ENCODE assay signal across 9 cellular contexts in genomic region chr9:120886490-120886967, GRCh38. TPM values are rescaled to one million over a fixed set of nuclear protein-coding genes. Genes with fewer than 3 reads are reported as not detected.
A peak's percentile ranks its signal among the peaks of the same experiment; 100 is the strongest.
DNase-seq lines count a peak whose midpoint lies in the region; ATAC-seq, FAIRE-seq and TF ChIP-seq lines count a peak whose summit lies in the region.
"Had no signal": no experiment of that assay in that cellular context is flagged by ENCODE, and none has a peak within 500 bp of the region (broad histone marks: within the 10 kb centered on the region; RNA-seq: fewer than 3 reads in every experiment).

No MANE protein-coding gene starts in this region.

- no peak overlapping the region for H3K9ac ChIP-seq in H1 (replicated peaks in 1 of 4; ENCODE audit: extremely low read depth in 1 of 4, low read depth in 3 of 4, low read length in 3 of 4)

- H3K23me2 ChIP-seq in H1 (ENCODE audit: low read depth, low read length): no peaks in the 10 kb centered on the region; the same call in 1 of the 2 replicates

- H3K79me2 ChIP-seq in H1 (ENCODE audit: control insufficient read depth in 1 of 2, insufficient read depth in 2 of 2, low read length in 2 of 2): no peaks in the 10 kb centered on the region

- H2AFZ ChIP-seq in H1 (ENCODE audit: low read length): no peak overlapping the region

- H2BK5ac ChIP-seq in H1 (ENCODE audit: low read depth, low read length): no peak overlapping the region

- no peak overlapping the region for H3K4ac ChIP-seq in H1 (replicated peaks; ENCODE audit: insufficient read length, low read depth, low read length)

- POLR2A ChIA-PET in H1 (lab: Charles Lee; ENCODE audit: partially characterized antibody): interaction anchor here (0.6 to 1.6 kb wide), 5 partner anchors 10 to 331 kb away, joined by 3 to 5 read pairs (median 3); partner anchors contain the start of gene FBXW2

- H3K14ac ChIP-seq in H1 (ENCODE audit: insufficient read length): no peak overlapping the region

- no peak overlapping the region for H2AK5ac ChIP-seq in H1 (ENCODE audit: low read depth, low read length)

- no peaks in the 10 kb centered on the region for H4K20me1 ChIP-seq in H1 (replicated peaks in 1 of 2; ENCODE audit: control insufficient read depth in 1 of 2, insufficient read depth in 2 of 2, low read length in 2 of 2)

- no peak overlapping the region for H3K27ac ChIP-seq in H1 (ENCODE audit: low read depth, low read length)

- 91% methylated on average over 8 of the region's 8 CpGs; no CpG with 5 or more reads in 1 of the 2 experiments for WGBS in H1 (ENCODE audit: extremely low coverage in 1 of 2, insufficient coverage in 1 of 2, insufficient read length in 1 of 2, insufficient replicate concordance in 2 of 2, low coverage in 1 of 2, low lambda C conversion rate in 2 of 2, missing lambda C conversion rate in 1 of 2), 2 experiments

- no peaks in the 10 kb centered on the region for H3K79me1 ChIP-seq in H1 (ENCODE audit: low read depth, low read length)

- peaks cover 0 to 6% (median 4%) of the 10 kb centered on the region in 4 experiments; a peak in 6 of 7 replicates for H3K4me1 ChIP-seq in H1 (replicated peaks in 1 of 4; ENCODE audit: control insufficient read depth in 3 of 4, insufficient read depth in 4 of 4, low read length in 3 of 4)

- no peak overlapping the region for H2BK20ac ChIP-seq in H1 (ENCODE audit: low read length)

- H2BK15ac ChIP-seq in H1 (ENCODE audit: low read length): no peak overlapping the region

- TF ChIP-seq CTCF in H1 (IDR thresholded peaks at IDR 0.05; ENCODE audit: control extremely low read depth in 1 of 3, insufficient read depth in 1 of 3, low read depth in 1 of 3, low read length in 3 of 3): no peak

- no peak for TF ChIP-seq RAD21 in H1 (IDR thresholded peaks at IDR 0.05 in 1 of 2, conservative IDR thresholded peaks at IDR 0.05 in 1 of 2; ENCODE audit: low read depth in 2 of 2, low read length in 2 of 2)

- H4K91ac ChIP-seq in H1 (replicated peaks; ENCODE audit: insufficient read length, low read length): no peak overlapping the region

- H3K4me2 ChIP-seq in H1 (ENCODE audit: insufficient read depth in 1 of 2, low read depth in 2 of 2, low read length in 2 of 2): no peak overlapping the region

- H3K4me3 ChIP-seq in MG63: no peak overlapping the region
- H3K4me3 ChIP-seq in H1 (ENCODE audit: extremely low read depth in 1 of 4, insufficient read depth in 2 of 4, low read depth in 3 of 4, low read length in 4 of 4): no peak overlapping the region

- H2BK120ac ChIP-seq in H1 (replicated peaks; ENCODE audit: low read depth, low read length): no peak overlapping the region

- FAIRE-seq in H1 (lab: Jason Lieb, UNC): no peak
- FAIRE-seq: frontal cortex had no signal

- TF ChIP-seq EP300 in H1 (IDR thresholded peaks at IDR 0.05; ENCODE audit: borderline replicate concordance in 1 of 2, low read depth in 2 of 2, low read length in 2 of 2): no peak

- no peak overlapping the region for H4K5ac ChIP-seq in H1 (ENCODE audit: insufficient read length, low read depth, low read length)

- CTCF ChIA-PET in H1 (lab: Charles Lee; ENCODE audit: partially characterized antibody): interaction anchor here (0.7 to 2.1 kb wide), 10 partner anchors 8 to 169 kb away, joined by 3 to 8 read pairs (median 3); no protein-coding TSS in a partner anchor

- H3K9me3 ChIP-seq in MG63: no peaks in the 10 kb centered on the region
- no peaks in the 10 kb centered on the region for H3K9me3 ChIP-seq in H1 (ENCODE audit: insufficient read depth in 2 of 2, low read depth in 1 of 2, low read length in 1 of 2)

- ATAC-seq in GM21737 (IDR thresholded peaks at IDR 0.05; ENCODE audit: unreplicated experiment): no peak
- no peak for ATAC-seq in HG03045 (IDR thresholded peaks at IDR 0.05; ENCODE audit: unreplicated experiment)

- H3K36me3 ChIP-seq in MG63: no peaks in the 10 kb centered on the region
- H3K36me3 ChIP-seq in H1 (ENCODE audit: control insufficient read depth in 2 of 4, insufficient read depth in 4 of 4, low read length in 3 of 4): no peaks in the 10 kb centered on the region

- H4K8ac ChIP-seq in H1 (ENCODE audit: extremely low read depth, insufficient read depth, low read length): no peak overlapping the region

- TF ChIP-seq POLR2A in H1 (IDR thresholded peaks at IDR 0.05; ENCODE audit: control extremely low read depth in 1 of 2, low read depth in 2 of 2, low read length in 2 of 2): no peak

- 0 out of 2 replicates have a peak overlapping the region, but pooled peaks have one; percentile 39 for H2BK12ac ChIP-seq in H1 (ENCODE audit: low read depth, low read length)

- H3K27me3 ChIP-seq in MG63 (no peaks in the 10 kb centered on the region), H1 (replicated peaks in 1 of 4; ENCODE audit: control insufficient read depth in 3 of 4, extremely low read depth in 1 of 4, insufficient read depth in 3 of 4, low read length in 3 of 4) (no peaks in the 10 kb centered on the region)

- H3K23ac ChIP-seq in H1 (ENCODE audit: insufficient read length): no peak overlapping the region

- H3K56ac ChIP-seq in H1 (replicated peaks; ENCODE audit: insufficient read length, low read depth, low read length): no peak overlapping the region

- DNase-seq in GM03348 (ENCODE audit: low spot score): peak; percentile 60
- peak; percentile 92 for DNase-seq in MG63
- no peak for DNase-seq in H1 (ENCODE audit: low read depth in 1 of 2, low spot score in 2 of 2)
- DNase-seq in renal cortical epithelial cell (ENCODE audit: low read depth): peak; percentile 85
- no peak for DNase-seq in NCI-H2171 (lab: John Stamatoyannopoulos, UW)
- DNase-seq: activated naive CD8-positive, alpha-beta T cell treated with anti-CD3 and anti-CD28 coated beads, Interleukin-2, amount 10 ng/mL, durations not matched to agents 7 days and 5 days had no signal

- H3K18ac ChIP-seq in H1 (ENCODE audit: extremely low read depth, low read length): no peak overlapping the region

TF ChIP-seq in H1, 55 proteins besides CTCF, POLR2A, EP300 and RAD21:
- no peak for TF ChIP-seq HDAC2 (IDR thresholded peaks at IDR 0.05; ENCODE audit: borderline replicate concordance in 1 of 2, low read depth in 2 of 2, low read length in 2 of 2)

RNA-seq across cellular contexts. Expression of gene PHF19, which starts 9.5 kb away (rescaled TPM):
- total RNA-seq in MG63 (2014; rRNA removed; shearing (Covaris generic); ENCODE audit: low replicate concordance): 51.5 and 76.6 TPM in 2 replicates
- 30.2 and 31.8 TPM in 2 replicates for total RNA-seq in H1 (2021; fragmentation: NEBNext Ultra II Directional; extraction: Animal tissue kit (Norgen Biotek cat#: 25700))
- 28.2 and 31.0 TPM in 2 replicates for polyA plus RNA-seq in H1 (2011; rRNA removed)
- polyA plus RNA-seq in H1 (2011; cell fraction: cytosol; rRNA removed): 25.8 TPM
- polyA plus RNA-seq in H1 (2011; cell fraction: nucleus; rRNA removed): 48.1 TPM
- polyA plus RNA-seq in H1 (2012, experiment 1 of 2): 26.2 to 35.4 TPM (median 31.5 TPM) in 4 replicates
- polyA plus RNA-seq in H1 (2012, experiment 2 of 2): 29.9 TPM
- 24.5 TPM for polyA plus RNA-seq in H1 (2013, experiment 1 of 2)
- 23.1 TPM for polyA plus RNA-seq in H1 (2013, experiment 2 of 2)
- polyA minus RNA-seq in H1 (2011; rRNA and poly(A)+ RNA removed): 26.6 and 43.7 TPM in 2 replicates
- 16.2 TPM for polyA minus RNA-seq in H1 (2011; cell fraction: cytosol; rRNA and poly(A)+ RNA removed)
- 28.2 TPM for polyA minus RNA-seq in H1 (2011; cell fraction: nucleus; rRNA and poly(A)+ RNA removed)
- total RNA-seq in renal cortical epithelial cell: 8.0 and 21.4 TPM in 2 replicates

RNA-seq across cellular contexts. Expression of gene TRAF1, which starts 40.1 kb away (rescaled TPM):
- 0.67 and 0.79 TPM in 2 replicates for total RNA-seq in MG63 (2014; rRNA removed; shearing (Covaris generic); ENCODE audit: low replicate concordance)
- 1.5 and 1.6 TPM in 2 replicates for total RNA-seq in H1 (2021; fragmentation: NEBNext Ultra II Directional; extraction: Animal tissue kit (Norgen Biotek cat#: 25700))
- 3.1 and 3.2 TPM in 2 replicates for polyA plus RNA-seq in H1 (2011; rRNA removed)
- 4.9 TPM for polyA plus RNA-seq in H1 (2011; cell fraction: cytosol; rRNA removed)
- polyA plus RNA-seq in H1 (2011; cell fraction: nucleus; rRNA removed): 7.4 TPM
- polyA plus RNA-seq in H1 (2012, experiment 1 of 2): 1.8 to 3.0 TPM (median 2.2 TPM) in 4 replicates
- polyA plus RNA-seq in H1 (2012, experiment 2 of 2): 0.80 TPM
- 1.2 TPM for polyA plus RNA-seq in H1 (2013, experiment 1 of 2)
- polyA plus RNA-seq in H1 (2013, experiment 2 of 2): 1.1 TPM
- polyA minus RNA-seq in H1 (2011; rRNA and poly(A)+ RNA removed): 4.5 and 4.6 TPM in 2 replicates
- polyA minus RNA-seq in H1 (2011; cell fraction: cytosol; rRNA and poly(A)+ RNA removed): 1.6 TPM
- 6.9 TPM for polyA minus RNA-seq in H1 (2011; cell fraction: nucleus; rRNA and poly(A)+ RNA removed)
- total RNA-seq in renal cortical epithelial cell: 3.4 and 16.0 TPM in 2 replicates

RNA-seq across cellular contexts. Expression of gene PSMD5, which starts 43.8 kb away (rescaled TPM):
- total RNA-seq in MG63 (2014; rRNA removed; shearing (Covaris generic); ENCODE audit: low replicate concordance): 20.4 and 29.1 TPM in 2 replicates
- 30.0 and 30.5 TPM in 2 replicates for total RNA-seq in H1 (2021; fragmentation: NEBNext Ultra II Directional; extraction: Animal tissue kit (Norgen Biotek cat#: 25700))
- 12.9 and 19.2 TPM in 2 replicates for polyA plus RNA-seq in H1 (2011; rRNA removed)
- polyA plus RNA-seq in H1 (2011; cell fraction: cytosol; rRNA removed): 26.0 TPM
- polyA plus RNA-seq in H1 (2011; cell fraction: nucleus; rRNA removed): 15.8 TPM
- 18.2 to 51.8 TPM (median 31.4 TPM) in 4 replicates for polyA plus RNA-seq in H1 (2012, experiment 1 of 2)
- polyA plus RNA-seq in H1 (2012, experiment 2 of 2): 9.8 TPM
- 27.6 TPM for polyA plus RNA-seq in H1 (2013, experiment 1 of 2)
- 28.0 TPM for polyA plus RNA-seq in H1 (2013, experiment 2 of 2)
- 18.9 and 30.8 TPM in 2 replicates for polyA minus RNA-seq in H1 (2011; rRNA and poly(A)+ RNA removed)
- polyA minus RNA-seq in H1 (2011; cell fraction: cytosol; rRNA and poly(A)+ RNA removed): 33.9 TPM
- 15.0 TPM for polyA minus RNA-seq in H1 (2011; cell fraction: nucleus; rRNA and poly(A)+ RNA removed)
- 25.5 and 38.4 TPM in 2 replicates for total RNA-seq in renal cortical epithelial cell

Comparison
In these comparisons a context has a peak if more than half of its experiments do, and no peak if none do; other contexts are left out.
1. DNase-seq: peak in GM03348 (single experiment), MG63 (single experiment) and renal cortical epithelial cell (single experiment); none in H1 (0 of 2) and NCI-H2171 (single experiment).